ENCODE assay signal across 1 cellular context in genomic region chr6:10640402-10640801, GRCh38.
TF ChIP-seq lines count a peak whose summit lies in the region.

No MANE protein-coding gene starts in this region.

TF ChIP-seq in K562, 482 proteins besides CTCF, POLR2A, EP300 and RAD21 (continued from another document and continues in another):
- TF ChIP-seq PRDM10 (IDR thresholded peaks at IDR 0.05; ENCODE audit: partially characterized antibody) (peak; percentile 16), ZNF24 (IDR thresholded peaks at IDR 0.05) (0 out of 2 replicates have a peak, but pooled peaks have one; percentile 22), TEAD4 (IDR thresholded peaks at IDR 0.05; ENCODE audit: low read length) (peak; percentile 80), TEAD4 (CRISPR knock-in tag; IDR thresholded peaks at IDR 0.05; ENCODE audit: borderline replicate concordance) (no peak), SMAD3 (CRISPR knock-in tag; conservative IDR thresholded peaks at IDR 0.05) (0 out of 2 replicates have a peak, but pooled peaks have one; percentile 35), LEF1 (IDR thresholded peaks at IDR 0.05) (0 out of 2 replicates have a peak, but pooled peaks have one; percentile 26), STAT5A (IDR thresholded peaks at IDR 0.05; ENCODE audit: borderline replicate concordance, low read length) (peak; percentile 53; the same call in 1 of the 2 replicates), KDM1A (IDR thresholded peaks at IDR 0.05) (peak; percentile 49; a peak in 2 of 4 replicates), GATA2 (CRISPR knock-in tag; IDR thresholded peaks at IDR 0.05) (peak; percentile 70; the same call in 1 of the 2 replicates), MCM5 (IDR thresholded peaks at IDR 0.05; ENCODE audit: low read depth) (no peak), TBP (optimal IDR thresholded peaks at IDR 0.05; ENCODE audit: low read depth, low read length) (no peak), ZFPM2 (CRISPR knock-in tag; IDR thresholded peaks at IDR 0.05) (no peak), ZKSCAN1 (IDR thresholded peaks at IDR 0.05; ENCODE audit: low read depth, low read length) (peak; percentile 60; the same call in 1 of the 2 replicates), YBX1 (IDR thresholded peaks at IDR 0.05) (no peak), TFE3 (CRISPR knock-in tag; IDR thresholded peaks at IDR 0.05) (no peak), ZNF316 (IDR thresholded peaks at IDR 0.05) (peak; percentile 81), ARID3A (IDR thresholded peaks at IDR 0.05; ENCODE audit: borderline replicate concordance, low read depth, low read length) (no peak), CCAR2 (IDR thresholded peaks at IDR 0.05; ENCODE audit: low read depth, low read length) (no peak), RBM15 (IDR thresholded peaks at IDR 0.05; ENCODE audit: insufficient read depth, low read length) (no peak), CREM (IDR thresholded peaks at IDR 0.05; ENCODE audit: low read depth) (peak; percentile 58; the same call in 1 of the 2 replicates), SMARCC2 (IDR thresholded peaks at IDR 0.05; ENCODE audit: low read depth) (0 out of 2 replicates have a peak, but pooled peaks have one; percentile 30), CBX3 (IDR thresholded peaks at IDR 0.05; ENCODE audit: borderline replicate concordance in 1 of 2, low read length in 2 of 2) (peak in 1 of 2 experiments; percentile 27; a peak in 1 of 3 replicates), TARDBP (IDR thresholded peaks at IDR 0.05) (no peak), KAT8 (IDR thresholded peaks at IDR 0.05; ENCODE audit: low read depth) (no peak), PHB (CRISPR knock-in tag; IDR thresholded peaks at IDR 0.05) (no peak), ZFP91 (CRISPR knock-in tag; IDR thresholded peaks at IDR 0.05) (no peak), ZNF408 (CRISPR knock-in tag; IDR thresholded peaks at IDR 0.05; ENCODE audit: low read depth) (no peak), ZNF518B (CRISPR knock-in tag; IDR thresholded peaks at IDR 0.05) (no peak), MTA2 (IDR thresholded peaks at IDR 0.05; ENCODE audit: low read depth) (peak; percentile 59), MGA (IDR thresholded peaks at IDR 0.05) (peak; percentile 34; the same call in 1 of the 2 replicates), CBX1 (IDR thresholded peaks at IDR 0.05; ENCODE audit: low read depth) (no peak), SUPT5H (IDR thresholded peaks at IDR 0.05) (no peak), FOXP1 (CRISPR knock-in tag; IDR thresholded peaks at IDR 0.05) (no peak), FOXM1 (IDR thresholded peaks at IDR 0.05; ENCODE audit: low read depth) (no peak; the same call in 1 of the 2 replicates), FOXM1 (CRISPR knock-in tag; IDR thresholded peaks at IDR 0.05; ENCODE audit: low read depth) (no peak)
